Comparison of ENCODE assay signal across 17 cellular contexts in genomic region chr20:36969050-36969449, GRCh38. TPM values are rescaled to one million over a fixed set of nuclear protein-coding genes. Genes with fewer than 3 reads are reported as not detected.
DNase-seq lines count a peak whose midpoint lies in the region; ATAC-seq and TF ChIP-seq lines count a peak whose summit lies in the region.
"Had no signal": no experiment of that assay in that cellular context is flagged by ENCODE, and none has a peak within 500 bp of the region (broad histone marks: within the 10 kb centered on the region; RNA-seq: fewer than 3 reads in every experiment).

No MANE protein-coding gene starts in this region.

- H3K4me3 Mint-ChIP-seq in activated CD4-positive, alpha-beta T cell treated with anti-CD3 and anti-CD28 coated beads, Interleukin-2, amount 10 ng/mL, durations not matched to agents 24 days and 14 days, result peak overlapping the region; percentile 74
- H3K4me3 Mint-ChIP-seq in effector memory CD8-positive, alpha-beta T cell, result peak overlapping the region; percentile 64 to 76
- H3K4me3 Mint-ChIP-seq: memory B cell had no signal

- intact Hi-C loops in activated CD4-positive, alpha-beta T cell treated with anti-CD3 and anti-CD28 coated beads, Interleukin-2, amount 10 ng/mL, durations not matched to agents 24 days and 14 days (cut with micrococcal nuclease), result no loop called here
- intact Hi-C loops in sciatic nerve (cut with DNase I), result no loop called here

- no peaks in the 10 kb centered on the region for H3K27me3 Mint-ChIP-seq in activated CD4-positive, alpha-beta T cell treated with anti-CD3 and anti-CD28 coated beads, Interleukin-2, amount 10 ng/mL, durations not matched to agents 24 days and 14 days
- no peaks in the 10 kb centered on the region for H3K27me3 Mint-ChIP-seq in effector memory CD8-positive, alpha-beta T cell
- H3K27me3 Mint-ChIP-seq: memory B cell had no signal

- CTCF ChIA-PET in RWPE1 (lab: Yijun Ruan, JAX), result no interaction called here

- H3K27ac Mint-ChIP-seq in activated CD4-positive, alpha-beta T cell treated with anti-CD3 and anti-CD28 coated beads, Interleukin-2, amount 10 ng/mL, durations not matched to agents 24 days and 14 days, result peak overlapping the region; percentile 85
- peak overlapping the region; percentile 92 to 97 for H3K27ac Mint-ChIP-seq in effector memory CD8-positive, alpha-beta T cell

- ATAC-seq in effector memory CD8-positive, alpha-beta T cell (replicated peaks), result no peak
- ATAC-seq in sciatic nerve, result peak; percentile 39
- ATAC-seq: Panc1 had no signal

- H3K36me3 Mint-ChIP-seq in activated CD4-positive, alpha-beta T cell treated with anti-CD3 and anti-CD28 coated beads, Interleukin-2, amount 10 ng/mL, durations not matched to agents 24 days and 14 days (ENCODE audit: low read depth), result peaks cover 3% of the 10 kb centered on the region
- H3K36me3 Mint-ChIP-seq in effector memory CD8-positive, alpha-beta T cell (ENCODE audit: insufficient read depth), result peaks cover 3% of the 10 kb centered on the region
- H3K36me3 Mint-ChIP-seq: memory B cell had no signal

- POLR2A ChIA-PET in RWPE1 (lab: Yijun Ruan, JAX; ENCODE audit: low non-redundant PET), result no interaction called here

- no peak overlapping the region for H3K27ac ChIP-seq in RWPE1
- H3K27ac ChIP-seq: ascending aorta, dorsolateral prefrontal cortex, tibial artery had no signal

- TF ChIP-seq CTCF in RWPE1 (conservative IDR thresholded peaks at IDR 0.05; ENCODE audit: low read depth), result no peak

- H3K9me3 Mint-ChIP-seq in activated CD4-positive, alpha-beta T cell treated with anti-CD3 and anti-CD28 coated beads, Interleukin-2, amount 10 ng/mL, durations not matched to agents 24 days and 14 days, result peaks cover 3% of the 10 kb centered on the region
- H3K9me3 Mint-ChIP-seq in effector memory CD8-positive, alpha-beta T cell, result no peaks in the 10 kb centered on the region
- H3K9me3 Mint-ChIP-seq: memory B cell had no signal

- H3K4me1 Mint-ChIP-seq in activated CD4-positive, alpha-beta T cell treated with anti-CD3 and anti-CD28 coated beads, Interleukin-2, amount 10 ng/mL, durations not matched to agents 24 days and 14 days, result peaks cover 50% of the 10 kb centered on the region
- peaks cover 29 to 35% of the 10 kb centered on the region in 2 donors for H3K4me1 Mint-ChIP-seq in effector memory CD8-positive, alpha-beta T cell (ENCODE audit: low read depth in 2 of 2)

- no peak for DNase-seq in activated CD4-positive, alpha-beta T cell treated with anti-CD3 and anti-CD28 coated beads, Interleukin-2, amount 10 ng/mL, durations not matched to agents 24 days and 14 days
- DNase-seq in activated CD4-positive, alpha-beta T cell treated with anti-CD3 and anti-CD28 coated beads, Interleukin-2, amount 50 U/mL, for 4 hours, result no peak
- DNase-seq in MV-4-11 (lab: John Stamatoyannopoulos, UW) (peak; percentile 77), sciatic nerve (ENCODE audit: low spot score) (no peak), nucleus accumbens (lab: John Stamatoyannopoulos, UW) (no peak), kidney glomerular epithelial cell (lab: John Stamatoyannopoulos, UW) (no peak), RWPE1 (ENCODE audit: low spot score) (no peak)
- no peak for DNase-seq in effector memory CD8-positive, alpha-beta T cell
- DNase-seq: ACHN, dorsolateral prefrontal cortex, NCI-H1417, NCI-H446, T1000, tibial artery had no signal

RNA-seq across cellular contexts. Expression of gene SAMHD1, which starts 17.5 kb away (rescaled TPM):
- total RNA-seq in activated CD4-positive, alpha-beta T cell treated with anti-CD3 and anti-CD28 coated beads, Interleukin-2, amount 10 ng/mL, durations not matched to agents 24 days and 14 days, result 51.6 TPM in 2 replicates
- 349 TPM for total RNA-seq in sciatic nerve
